In genomic region chr16:85495259-85495658, GRCh38 we compare ENCODE assay signal across 22 cellular contexts.
DNase-seq lines count a peak whose midpoint lies in the region; ATAC-seq, FAIRE-seq and TF ChIP-seq lines count a peak whose summit lies in the region.
"Had no signal": no experiment of that assay in that cellular context is flagged by ENCODE, and none has a peak within 500 bp of the region (broad histone marks: within the 10 kb centered on the region; RNA-seq: fewer than 3 reads in every experiment).

No MANE protein-coding gene starts in this region.

- in situ Hi-C loops in IMR-90 (cut with MboI; ENCODE audit: low sequenced_read_pairs): no loop called here

- H3K36me3 Mint-ChIP-seq in glutamatergic neuron (ENCODE audit: unreplicated experiment): no peaks in the 10 kb centered on the region
- H3K36me3 Mint-ChIP-seq in type B pancreatic cell: no peaks in the 10 kb centered on the region
- H3K36me3 Mint-ChIP-seq: CD4-positive, CD25-positive, alpha-beta regulatory T cell; CD8-positive, alpha-beta memory T cell had no signal

- H3K4me3 Mint-ChIP-seq in glutamatergic neuron (ENCODE audit: unreplicated experiment) (no peak overlapping the region), type B pancreatic cell (no peak overlapping the region)
- H3K4me3 Mint-ChIP-seq: B cell; CD4-positive, CD25-positive, alpha-beta regulatory T cell; CD8-positive, alpha-beta memory T cell; GM23338; HFFc6 had no signal

- no peak overlapping the region for H2BK120ac ChIP-seq in IMR-90 (ENCODE audit: low read depth, low read length)

- CTCF ChIA-PET in A549 (lab: Yijun Ruan, JAX): interaction anchor here (0.7 to 10.3 kb wide), 12 partner anchors 10 to 115 kb away, joined by 3 to 96 read pairs (median 4); no protein-coding TSS in a partner anchor
- CTCF ChIA-PET in IMR-90 (lab: Yijun Ruan, JAX): no interaction called here

- no peak overlapping the region for H3K4me2 ChIP-seq in A549
- no peak overlapping the region for H3K4me2 ChIP-seq in IMR-90 (ENCODE audit: low read depth, low read length)
- H3K4me2 ChIP-seq: GM23338 had no signal

- H3K36me3 ChIP-seq in IMR-90 (ENCODE audit: control insufficient read depth, insufficient read depth, low read length): no peaks in the 10 kb centered on the region

- no peak overlapping the region for H4K5ac ChIP-seq in IMR-90 (ENCODE audit: low read depth, low read length)

- H3K18ac ChIP-seq in IMR-90 (ENCODE audit: low read depth, low read length): no peak overlapping the region

- no peak for DNase-seq in A549 (ENCODE audit: low read depth in 1 of 2, low spot score in 1 of 2)
- DNase-seq in IMR-90: no peak
- DNase-seq in glutamatergic neuron: no peak
- DNase-seq in type B pancreatic cell (ENCODE audit: extremely low spot score, unreplicated experiment): no peak
- no peak for DNase-seq in NCI-H2196 treated with DMSO at 0.1 percent for 48 hours (lab: John Stamatoyannopoulos, UW; ENCODE audit: unreplicated experiment)
- DNase-seq: 8988T; C1 segment of cervical spinal cord; CD4-positive, CD25-positive, alpha-beta regulatory T cell; CD8-positive, alpha-beta memory T cell; COR-L47; DMS 273 treated with DMSO at 0.1 percent for 48 hours; DMS53; DND-41; EL; HCEC 1CT; HFFc6 had no signal

- no peak overlapping the region for H3K4me3 ChIP-seq in A549
- H3K4me3 ChIP-seq in IMR-90 (ENCODE audit: insufficient read depth, low read depth, low read length): no peak overlapping the region
- H3K4me3 ChIP-seq: GM12878, GM23338 had no signal

- no peak for TF ChIP-seq RAD21 in A549 (conservative IDR thresholded peaks at IDR 0.05 in 1 of 2, IDR thresholded peaks at IDR 0.05 in 1 of 2)
- TF ChIP-seq RAD21 in IMR-90 (IDR thresholded peaks at IDR 0.05; ENCODE audit: low read length): no peak

- H3K27ac Mint-ChIP-seq in glutamatergic neuron (ENCODE audit: unreplicated experiment) (peak overlapping the region; percentile 43), type B pancreatic cell (peak overlapping the region; percentile 8)
- H3K27ac Mint-ChIP-seq: B cell; CD4-positive, CD25-positive, alpha-beta regulatory T cell; GM23338; HFFc6 had no signal

- 97% methylated on average over 11 of the region's 11 CpGs for WGBS in A549 (ENCODE audit: missing lambda C conversion rate)
- 100% methylated on average over 3 of the region's 11 CpGs; no CpG with 5 or more reads in 1 of the 2 experiments for WGBS in IMR-90 (ENCODE audit: extremely low coverage in 2 of 2, insufficient read length in 1 of 2), 2 experiments

- no peak overlapping the region for H3K14ac ChIP-seq in IMR-90 (replicated peaks; ENCODE audit: low read depth, low read length)

- H3K4ac ChIP-seq in IMR-90 (ENCODE audit: low read depth, low read length): no peak overlapping the region

- H4K20me1 ChIP-seq in IMR-90 (ENCODE audit: insufficient read depth, low read length): peaks cover 24% of the 10 kb centered on the region

- no peaks in the 10 kb centered on the region for H3K27me3 ChIP-seq in IMR-90 (ENCODE audit: control insufficient read depth, insufficient read depth, low read length)

- no peak overlapping the region for H4K8ac ChIP-seq in IMR-90 (ENCODE audit: low read depth in 2 of 2, low read length in 2 of 2)

- H3K9me1 ChIP-seq in IMR-90 (ENCODE audit: insufficient read depth, low read length): 0 out of 2 replicates have a peak, but pooled peaks cover 7% of the 10 kb centered on the region

- dilution Hi-C loops in IMR-90 (cut with HindIII; ENCODE audit: low sequenced_read_pairs, unreplicated experiment): no loop called here

- no peak overlapping the region for H2AFZ ChIP-seq in IMR-90 (replicated peaks; ENCODE audit: low read length, poor library complexity)
- H2AFZ ChIP-seq: GM23338 had no signal

- no peak overlapping the region for H4K91ac ChIP-seq in IMR-90 (ENCODE audit: insufficient read depth, low read depth, low read length)

- H3K4me1 ChIP-seq in A549 (peaks cover 15% of the 10 kb centered on the region), IMR-90 (ENCODE audit: control insufficient read depth, insufficient read depth, low read length) (peaks cover 10% of the 10 kb centered on the region; the same call in 1 of the 2 replicates)

- H2AK5ac ChIP-seq in IMR-90 (ENCODE audit: low read depth, low read length): no peak overlapping the region

- H3K27me3 Mint-ChIP-seq in glutamatergic neuron (ENCODE audit: unreplicated experiment): peaks cover 10% of the 10 kb centered on the region
- peaks cover 4% of the 10 kb centered on the region for H3K27me3 Mint-ChIP-seq in type B pancreatic cell
- H3K27me3 Mint-ChIP-seq: CD4-positive, CD25-positive, alpha-beta regulatory T cell; CD8-positive, alpha-beta memory T cell had no signal

- peak overlapping the region; percentile 65 for H2AK9ac ChIP-seq in IMR-90 (replicated peaks; ENCODE audit: low read depth, low read length, poor library complexity)

- FAIRE-seq in A549 (lab: Jason Lieb, UNC): no peak
- FAIRE-seq: GM12878, H54 had no signal

- TF ChIP-seq CTCF in A549 (IDR thresholded peaks at IDR 0.05) (no peak), IMR-90 (conservative IDR thresholded peaks at IDR 0.05; ENCODE audit: low read depth, low read length) (no peak), glutamatergic neuron (IDR thresholded peaks at IDR 0.05; ENCODE audit: partially characterized antibody, unreplicated experiment) (no peak), type B pancreatic cell (conservative IDR thresholded peaks at IDR 0.05) (no peak)

- no peak for TF ChIP-seq POLR2A in A549 (IDR thresholded peaks at IDR 0.05; ENCODE audit: low read length)
- no peak for TF ChIP-seq POLR2A in IMR-90 (IDR thresholded peaks at IDR 0.05; ENCODE audit: low read depth, low read length)

- H2BK20ac ChIP-seq in IMR-90 (ENCODE audit: low read depth, low read length): no peak overlapping the region

- H3K79me1 ChIP-seq in IMR-90 (ENCODE audit: low read depth in 1 of 2, low read length in 2 of 2): peaks cover 4 to 30% of the 10 kb centered on the region in 2 experiments; a peak in 3 of 4 replicates

- no peak overlapping the region for H2BK5ac ChIP-seq in IMR-90 (ENCODE audit: low read depth, low read length, poor library complexity, severe bottlenecking)

- H3K4me1 Mint-ChIP-seq in glutamatergic neuron (ENCODE audit: low read depth, unreplicated experiment): peaks cover 41% of the 10 kb centered on the region
- H3K4me1 Mint-ChIP-seq in type B pancreatic cell (ENCODE audit: unreplicated experiment): peaks cover 26% of the 10 kb centered on the region
- H3K4me1 Mint-ChIP-seq: CD4-positive, CD25-positive, alpha-beta regulatory T cell had no signal

- H3K9ac ChIP-seq in IMR-90 (ENCODE audit: low read depth, low read length): no peak overlapping the region

- H3K23ac ChIP-seq in IMR-90 (ENCODE audit: low read depth, low read length): no peak overlapping the region

- ATAC-seq in A549: no peak
- ATAC-seq in IMR-90 (ENCODE audit: low read depth): no peak
- no peak for ATAC-seq in GM21390 (IDR thresholded peaks at IDR 0.05; ENCODE audit: unreplicated experiment)
- no peak for ATAC-seq in GM18520 (IDR thresholded peaks at IDR 0.05; ENCODE audit: unreplicated experiment)
- ATAC-seq: GM12878, GM23338 had no signal

- no peak overlapping the region for H2BK15ac ChIP-seq in IMR-90 (ENCODE audit: low read depth, low read length)

- H3K9me3 ChIP-seq in A549 (no peaks in the 10 kb centered on the region), IMR-90 (ENCODE audit: control insufficient read depth, insufficient read depth, low read length) (no peaks in the 10 kb centered on the region)

- intact Hi-C loops in IMR-90 (cut with micrococcal nuclease): no loop called here

- POLR2A ChIA-PET in A549 (lab: Yijun Ruan, JAX) (interaction anchor here (0.7 kb wide), 1 partner anchor 20 kb away, joined by 3 read pairs; no protein-coding TSS in a partner anchor), IMR-90 (lab: Charles Lee; ENCODE audit: unreplicated experiment) (no interaction called here)

- no peak overlapping the region for H3K27ac ChIP-seq in A549
- H3K27ac ChIP-seq in IMR-90 (ENCODE audit: insufficient read depth, low read length): no peak overlapping the region

- H3K9me3 Mint-ChIP-seq in glutamatergic neuron (ENCODE audit: unreplicated experiment) (peaks cover 17% of the 10 kb centered on the region), type B pancreatic cell (no peaks in the 10 kb centered on the region)
- H3K9me3 Mint-ChIP-seq: CD4-positive, CD25-positive, alpha-beta regulatory T cell; CD8-positive, alpha-beta memory T cell; GM23338; HFFc6 had no signal

- no peak overlapping the region for H3K56ac ChIP-seq in IMR-90 (ENCODE audit: extremely low read depth, insufficient read depth, low read length)

- BruUV-seq in IMR-90 (replicated peaks; lab: Mats Ljungman, UMichigan): no TSS peak

- TF ChIP-seq EP300 in A549 (IDR thresholded peaks at IDR 0.05): no peak

TF ChIP-seq in A549, 52 proteins besides CTCF, POLR2A, EP300 and RAD21:
- TF ChIP-seq ESRRA (IDR thresholded peaks at IDR 0.05; ENCODE audit: borderline replicate concordance, low read length): no peak
- peak; percentile 94 for TF ChIP-seq ZC3H11A (IDR thresholded peaks at IDR 0.05)

TF ChIP-seq in IMR-90, 13 proteins besides CTCF, POLR2A, EP300 and RAD21 (continues in another document):
- TF ChIP-seq NFE2L2 (IDR thresholded peaks at IDR 0.05; ENCODE audit: low read depth, low read length) (no peak), MAZ (IDR thresholded peaks at IDR 0.05; ENCODE audit: borderline replicate concordance, low read depth, low read length) (no peak), MXI1 (IDR thresholded peaks at IDR 0.05; ENCODE audit: borderline replicate concordance, low read depth, low read length) (no peak), USF2 (IDR thresholded peaks at IDR 0.05; ENCODE audit: low read depth, low read length) (no peak), CHD1 (IDR thresholded peaks at IDR 0.05; ENCODE audit: low read depth, low read length) (no peak), RFX5 (IDR thresholded peaks at IDR 0.05; ENCODE audit: low read depth, low read length) (no peak), ELK1 (IDR thresholded peaks at IDR 0.05; ENCODE audit: borderline replicate concordance, low read depth, low read length) (no peak), BHLHE40 (IDR thresholded peaks at IDR 0.05; ENCODE audit: low read depth, low read length) (no peak)
